ENCODE assay signal across 9 cellular contexts in the genomic region with DNA sequence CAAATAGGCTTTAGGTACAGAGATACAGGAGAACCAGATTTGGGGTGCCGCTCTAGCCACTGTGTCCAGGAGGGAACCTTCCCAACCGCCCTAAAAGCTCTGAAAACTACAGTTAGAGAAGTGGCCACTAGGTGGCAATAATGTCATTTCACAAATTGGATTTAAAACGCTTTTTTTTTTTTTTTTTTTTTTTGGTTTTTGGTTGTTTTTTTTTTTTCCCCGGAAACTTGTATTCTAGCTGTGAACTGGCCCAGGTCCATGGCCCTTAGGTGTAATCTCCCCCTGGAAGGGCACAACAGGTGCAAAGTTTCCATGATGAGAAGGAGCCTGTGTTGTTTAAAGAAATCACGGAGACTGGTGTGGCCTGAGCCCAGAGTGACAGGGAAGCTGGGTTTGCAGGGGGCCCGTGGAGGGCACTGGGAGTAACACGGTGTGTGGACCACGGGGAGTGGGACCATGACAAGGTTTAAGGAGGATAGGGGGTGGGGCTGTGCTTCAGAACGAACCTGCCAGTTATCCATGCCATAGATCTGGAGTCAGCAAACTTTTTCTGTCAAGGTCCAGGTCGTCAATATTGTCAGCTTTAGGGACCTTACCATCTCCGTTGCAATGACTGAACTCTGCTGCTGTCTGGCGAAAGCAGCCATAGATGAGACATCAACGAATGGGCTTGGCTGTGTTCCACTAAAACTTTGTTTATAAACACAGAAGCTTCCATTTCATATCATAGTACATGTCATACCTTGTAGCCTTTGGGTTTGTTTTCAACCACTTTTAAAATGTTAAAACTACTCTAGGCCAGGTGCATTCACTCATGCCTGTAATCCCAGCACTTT. TPM values are rescaled to one million over a fixed set of nuclear protein-coding genes. Genes with fewer than 3 reads are reported as not detected.
A peak's percentile ranks its signal among the peaks of the same experiment; 100 is the strongest.
DNase-seq lines count a peak whose midpoint lies in the region; ATAC-seq and TF ChIP-seq lines count a peak whose summit lies in the region.
"Had no signal": no experiment of that assay in that cellular context is flagged by ENCODE, and none has a peak within 500 bp of the region (broad histone marks: within the 10 kb centered on the region; RNA-seq: fewer than 3 reads in every experiment).

No MANE protein-coding gene starts in this region.

- H3K4me1 ChIP-seq in transverse colon = peaks cover 0 to 7% (median 2%) of the 10 kb centered on the region in 4 donors

- no peak overlapping the region for H3K4me3 ChIP-seq in transverse colon

- H3K27ac ChIP-seq in transverse colon = no peak overlapping the region

- WGBS in transverse colon (ENCODE audit: low coverage in 1 of 2), 2 donors = 14 to 26% methylated on average over 4 to 13 of the region's 13 CpGs

- in situ Hi-C loops in transverse colon (cut with MboI; ENCODE audit: low pct_ligation_motif_present in 1 of 4, low pct_unique_long_range_greater_than_20kb in 1 of 4, low sequenced_read_pairs in 3 of 4) = loop anchor here in 3 of 4 donors (10.0 kb wide), 2 partner anchors 53 to 463 kb away; no protein-coding TSS in a partner anchor

- H3K4me1 Mint-ChIP-seq in T-helper 17 cell = peaks cover 10% of the 10 kb centered on the region
- H3K4me1 Mint-ChIP-seq: central memory CD8-positive, alpha-beta T cell had no signal

- peak; percentile 16 for DNase-seq in activated naive CD4-positive, alpha-beta T cell treated with Interleukin-2 at 50 U/mL for 16 hours
- DNase-seq in activated naive CD4-positive, alpha-beta T cell treated with anti-CD3 and anti-CD28 coated beads, Interleukin-2, amount 50 U/mL, for 16 hours = no peak
- DNase-seq in NCI-H146 (lab: John Stamatoyannopoulos, UW) (peak; percentile 80), T-helper 17 cell (peak in 1 of 3 donors; percentile 43), middle frontal gyrus (ENCODE audit: extremely low spot score, low spot score) (peak; percentile 58), transverse colon (no peak)
- peak; percentile 42 for DNase-seq in effector CD4-positive, alpha-beta T cell

- ATAC-seq in T-helper 17 cell = peak; percentile 74
- no peak for ATAC-seq in HG03025 (IDR thresholded peaks at IDR 0.05; ENCODE audit: low FRiP score, unreplicated experiment)

- intact Hi-C loops in transverse colon (cut with DNase I; ENCODE audit: low total_unique reads) = loop anchor here (2.0 kb wide), 1 partner anchor 61 kb away; no protein-coding TSS in a partner anchor

- no peaks in the 10 kb centered on the region for H3K9me3 ChIP-seq in T-helper 17 cell (ENCODE audit: control insufficient read depth, low read length, poor library complexity, severe bottlenecking)
- H3K9me3 ChIP-seq in transverse colon = no peaks in the 10 kb centered on the region

- TF ChIP-seq EP300 in transverse colon (IDR thresholded peaks at IDR 0.05; ENCODE audit: low read depth) = no peak

- peaks cover 20% of the 10 kb centered on the region for H3K27me3 Mint-ChIP-seq in T-helper 17 cell

- H3K4me3 Mint-ChIP-seq in T-helper 17 cell = no peak overlapping the region
- H3K4me3 Mint-ChIP-seq: central memory CD8-positive, alpha-beta T cell had no signal

- H3K36me3 Mint-ChIP-seq in T-helper 17 cell (ENCODE audit: low read depth) = peaks cover 5% of the 10 kb centered on the region

- TF ChIP-seq CTCF in transverse colon (IDR thresholded peaks at IDR 0.05) = peak; percentile 58 to 72 (median 65)

- no peaks in the 10 kb centered on the region for H3K36me3 ChIP-seq in transverse colon

- TF ChIP-seq POLR2A in transverse colon (IDR thresholded peaks at IDR 0.05) = no peak

- H3K27ac Mint-ChIP-seq in T-helper 17 cell = no peak overlapping the region

- H3K27me3 ChIP-seq in transverse colon = no peaks in the 10 kb centered on the region

RNA-seq across cellular contexts. Expression of a gene that starts 10.1 kb away (rescaled TPM):
- not detected for total RNA-seq in T-helper 17 cell
- total RNA-seq in transverse colon = not detected

RNA-seq across cellular contexts. Expression of a gene that starts 15.1 kb away (rescaled TPM):
- under 1 TPM in 1 of 2 donors, not detected in 1; 0.12 TPM for total RNA-seq in T-helper 17 cell
- 10 to 100 TPM in 3 of 4 donors, 1 to 10 TPM in 1; 6.7 to 20.9 (median 12.3) TPM for total RNA-seq in transverse colon

RNA-seq across cellular contexts. Expression of a gene that starts 42.9 kb away (rescaled TPM):
- total RNA-seq in T-helper 17 cell (not detected), transverse colon (not detected)

Comparison
In these comparisons a context has a peak if more than half of its experiments do, and no peak if none do; other contexts are left out.
1. DNase-seq: peak in activated naive CD4-positive, alpha-beta T cell treated with Interleukin-2 at 50 U/mL for 16 hours (single experiment), NCI-H146 (single experiment), effector CD4-positive, alpha-beta T cell (single experiment) and middle frontal gyrus (single experiment); none in activated naive CD4-positive, alpha-beta T cell treated with anti-CD3 and anti-CD28 coated beads, Interleukin-2, amount 50 U/mL, for 16 hours (single experiment) and transverse colon (single experiment).
2. RNA of a gene that starts 15.1 kb away (total RNA-seq): 6.7 to 20.9 TPM in transverse colon; 0.12 TPM in T-helper 17 cell; every median in the first group is over 4 times any median in the second.